In genomic region chr13:110129539-110130186, GRCh38 we compare ENCODE assay signal across 26 cellular contexts.
DNase-seq lines count a peak whose midpoint lies in the region; ATAC-seq and TF ChIP-seq lines count a peak whose summit lies in the region.
"Had no signal": no experiment of that assay in that cellular context is flagged by ENCODE, and none has a peak within 500 bp of the region (broad histone marks: within the 10 kb centered on the region; RNA-seq: fewer than 3 reads in every experiment).

No MANE protein-coding gene starts in this region.

- H3K4me3 Mint-ChIP-seq in activated naive CD4-positive, alpha-beta T cell treated with anti-CD3 and anti-CD28 coated beads, Interleukin-2, amount 10 ng/mL, durations not matched to agents 7 days and 5 days, result no peak overlapping the region
- H3K4me3 Mint-ChIP-seq in stimulated activated naive B cell treated with anti-CD40 and anti-IgM and Interleukin-4, amounts not matched to agents 10 μg/mL and 1 μg/mL and 100 μg/mL, for 72 hours, result no peak overlapping the region
- H3K4me3 Mint-ChIP-seq: CD4-positive, CD25-positive, alpha-beta regulatory T cell; T-helper 1 cell treated with Interleukin-12 subunit alpha and Interleukin-12 subunit beta and Interleukin-4 antibody, amounts not matched to agents 30 μg/mL and 1 μg/mL, for 36 hours had no signal

- DNase-seq in activated naive CD4-positive, alpha-beta T cell treated with anti-CD3 and anti-CD28 coated beads, Interleukin-2, amount 10 ng/mL, durations not matched to agents 7 days and 5 days, result no peak
- no peak for DNase-seq in activated naive CD4-positive, alpha-beta T cell treated with anti-CD3 and anti-CD28 coated beads, Interleukin-2, amount 50 U/mL, for 16 hours
- no peak for DNase-seq in SJCRH30
- DNase-seq in esophagus muscularis mucosa (ENCODE audit: extremely low spot score), result peak; percentile 62
- no peak for DNase-seq in vagina (ENCODE audit: extremely low spot score in 2 of 2)
- no peak for DNase-seq in NCI-H1694 treated with DMSO at 0.1 percent for 48 hours (lab: John Stamatoyannopoulos, UW)
- no peak for DNase-seq in stimulated activated naive B cell treated with anti-CD40 and anti-IgM and Interleukin-4, amounts not matched to agents 10 μg/mL and 1 μg/mL and 100 μg/mL, for 72 hours
- DNase-seq: activated CD4-positive, alpha-beta T cell treated with anti-CD3 and anti-CD28 coated beads, Interleukin-2, amount 50 U/mL, for 4 hours; activated CD8-positive, alpha-beta memory T cell treated with anti-CD3 and anti-CD28 coated beads, Interleukin-2, amount 50 U/mL, for 4 hours; activated naive CD4-positive, alpha-beta T cell; adrenal gland; CD4-positive, CD25-positive, alpha-beta regulatory T cell; effector CD4-positive, alpha-beta T cell; GF-D8; NCI-H1694; NCI-H526 treated with DMSO at 0.1 percent for 48 hours; NK-92 treated with Interleukin-12 subunit alpha and Interleukin-12 subunit beta, amount 100 ng/mL, for 24 hours; stimulated activated CD4-positive, alpha-beta T cell treated with anti-CD3 and anti-CD28 coated beads, Interleukin-15, amount 100 ng/mL, for 24 hours; stimulated activated CD4-positive, alpha-beta T cell treated with anti-CD3 and anti-CD28 coated beads, Interleukin-4, amount 100 ng/mL, for 4 hours had no signal

- H3K36me3 ChIP-seq in SJCRH30, result no peaks in the 10 kb centered on the region
- no peaks in the 10 kb centered on the region for H3K36me3 ChIP-seq in esophagus muscularis mucosa
- no peaks in the 10 kb centered on the region for H3K36me3 ChIP-seq in vagina
- H3K36me3 ChIP-seq: adrenal gland, upper lobe of left lung had no signal

- peak overlapping the region; percentile 6 for H3K27ac Mint-ChIP-seq in activated naive CD4-positive, alpha-beta T cell treated with anti-CD3 and anti-CD28 coated beads, Interleukin-2, amount 10 ng/mL, durations not matched to agents 7 days and 5 days
- no peak overlapping the region for H3K27ac Mint-ChIP-seq in stimulated activated naive B cell treated with anti-CD40 and anti-IgM and Interleukin-4, amounts not matched to agents 10 μg/mL and 1 μg/mL and 100 μg/mL, for 72 hours
- H3K27ac Mint-ChIP-seq: CD4-positive, CD25-positive, alpha-beta regulatory T cell; progenitor cell of endocrine pancreas; T-helper 1 cell treated with Interleukin-12 subunit alpha and Interleukin-12 subunit beta and Interleukin-4 antibody, amounts not matched to agents 30 μg/mL and 1 μg/mL, for 36 hours had no signal

- H3K9me3 ChIP-seq in SJCRH30 (replicated peaks) (no peaks in the 10 kb centered on the region), esophagus muscularis mucosa (no peaks in the 10 kb centered on the region), vagina (no peaks in the 10 kb centered on the region)
- H3K9me3 ChIP-seq: adrenal gland, upper lobe of left lung had no signal

- no peak for TF ChIP-seq EP300 in esophagus muscularis mucosa (IDR thresholded peaks at IDR 0.05)

- CTCF ChIA-PET in activated naive CD4-positive, alpha-beta T cell treated with anti-CD3 and anti-CD28 coated beads, Interleukin-2, amount 10 ng/mL, durations not matched to agents 7 days and 5 days (lab: Charles Lee), result no interaction called here

- no peaks in the 10 kb centered on the region for H3K9me3 Mint-ChIP-seq in activated naive CD4-positive, alpha-beta T cell treated with anti-CD3 and anti-CD28 coated beads, Interleukin-2, amount 10 ng/mL, durations not matched to agents 7 days and 5 days
- peaks cover 0 to 1% of the 10 kb centered on the region in 2 donors for H3K9me3 Mint-ChIP-seq in stimulated activated naive B cell treated with anti-CD40 and anti-IgM and Interleukin-4, amounts not matched to agents 10 μg/mL and 1 μg/mL and 100 μg/mL, for 72 hours
- H3K9me3 Mint-ChIP-seq: CD4-positive, CD25-positive, alpha-beta regulatory T cell; T-helper 1 cell treated with Interleukin-12 subunit alpha and Interleukin-12 subunit beta and Interleukin-4 antibody, amounts not matched to agents 30 μg/mL and 1 μg/mL, for 36 hours had no signal

- TF ChIP-seq CTCF in esophagus muscularis mucosa (IDR thresholded peaks at IDR 0.05) (no peak), vagina (IDR thresholded peaks at IDR 0.05) (no peak)

- peaks cover 47% of the 10 kb centered on the region for H3K27me3 Mint-ChIP-seq in activated naive CD4-positive, alpha-beta T cell treated with anti-CD3 and anti-CD28 coated beads, Interleukin-2, amount 10 ng/mL, durations not matched to agents 7 days and 5 days
- H3K27me3 Mint-ChIP-seq in stimulated activated naive B cell treated with anti-CD40 and anti-IgM and Interleukin-4, amounts not matched to agents 10 μg/mL and 1 μg/mL and 100 μg/mL, for 72 hours, result peaks cover 20 to 25% of the 10 kb centered on the region in 2 donors

- H3K4me1 Mint-ChIP-seq in activated naive CD4-positive, alpha-beta T cell treated with anti-CD3 and anti-CD28 coated beads, Interleukin-2, amount 10 ng/mL, durations not matched to agents 7 days and 5 days, result no peaks in the 10 kb centered on the region
- peaks cover 2 to 20% of the 10 kb centered on the region in 2 donors for H3K4me1 Mint-ChIP-seq in stimulated activated naive B cell treated with anti-CD40 and anti-IgM and Interleukin-4, amounts not matched to agents 10 μg/mL and 1 μg/mL and 100 μg/mL, for 72 hours
- H3K4me1 Mint-ChIP-seq: CD4-positive, CD25-positive, alpha-beta regulatory T cell had no signal

- TF ChIP-seq POLR2A in esophagus muscularis mucosa (IDR thresholded peaks at IDR 0.05; ENCODE audit: low read depth) (no peak), vagina (IDR thresholded peaks at IDR 0.05) (no peak)

- H3K27ac ChIP-seq in SJCRH30, result peak overlapping the region; percentile 81
- peak overlapping the region in 2 of 4 donors; percentile 88 to 93 for H3K27ac ChIP-seq in esophagus muscularis mucosa (replicated peaks in 1 of 4)
- H3K27ac ChIP-seq in temporal lobe (ENCODE audit: low read depth, low read length), result peak overlapping the region; percentile 18
- H3K27ac ChIP-seq in vagina, result no peak overlapping the region
- H3K27ac ChIP-seq: adrenal gland had no signal

- H3K27me3 ChIP-seq in SJCRH30 (no peaks in the 10 kb centered on the region), esophagus muscularis mucosa (no peaks in the 10 kb centered on the region), vagina (no peaks in the 10 kb centered on the region)
- H3K27me3 ChIP-seq: adrenal gland, upper lobe of left lung had no signal

- intact Hi-C loops in esophagus muscularis mucosa (cut with DNase I), result no loop called here
- intact Hi-C loops in vagina (cut with DNase I), result no loop called here

- no peaks in the 10 kb centered on the region for H3K36me3 Mint-ChIP-seq in activated naive CD4-positive, alpha-beta T cell treated with anti-CD3 and anti-CD28 coated beads, Interleukin-2, amount 10 ng/mL, durations not matched to agents 7 days and 5 days
- H3K36me3 Mint-ChIP-seq in stimulated activated naive B cell treated with anti-CD40 and anti-IgM and Interleukin-4, amounts not matched to agents 10 μg/mL and 1 μg/mL and 100 μg/mL, for 72 hours, result no peaks in the 10 kb centered on the region
- H3K36me3 Mint-ChIP-seq: CD4-positive, CD25-positive, alpha-beta regulatory T cell had no signal

- peaks cover 62% of the 10 kb centered on the region for H3K4me1 ChIP-seq in SJCRH30
- H3K4me1 ChIP-seq in esophagus muscularis mucosa, result peaks cover 30 to 38% (median 33%) of the 10 kb centered on the region in 4 donors
- H3K4me1 ChIP-seq in vagina, result peaks cover 18% of the 10 kb centered on the region

- WGBS in esophagus muscularis mucosa, result 89% methylated on average over 14 of the region's 14 CpGs

- ATAC-seq in stimulated activated naive B cell treated with anti-CD40 and anti-IgM and Interleukin-4, amounts not matched to agents 10 μg/mL and 1 μg/mL and 100 μg/mL, for 72 hours (replicated peaks), result no peak
- ATAC-seq: HCT116, left lobe of liver, SK-N-SH treated with all-trans-retinoic acid at 6 μM for 48 hours had no signal

- no peak overlapping the region for H3K4me3 ChIP-seq in SJCRH30
- no peak overlapping the region for H3K4me3 ChIP-seq in esophagus muscularis mucosa
- H3K4me3 ChIP-seq in vagina, result no peak overlapping the region
- H3K4me3 ChIP-seq: adrenal gland had no signal
